ENCODE assay signal across 8 cellular contexts in the genomic region with DNA sequence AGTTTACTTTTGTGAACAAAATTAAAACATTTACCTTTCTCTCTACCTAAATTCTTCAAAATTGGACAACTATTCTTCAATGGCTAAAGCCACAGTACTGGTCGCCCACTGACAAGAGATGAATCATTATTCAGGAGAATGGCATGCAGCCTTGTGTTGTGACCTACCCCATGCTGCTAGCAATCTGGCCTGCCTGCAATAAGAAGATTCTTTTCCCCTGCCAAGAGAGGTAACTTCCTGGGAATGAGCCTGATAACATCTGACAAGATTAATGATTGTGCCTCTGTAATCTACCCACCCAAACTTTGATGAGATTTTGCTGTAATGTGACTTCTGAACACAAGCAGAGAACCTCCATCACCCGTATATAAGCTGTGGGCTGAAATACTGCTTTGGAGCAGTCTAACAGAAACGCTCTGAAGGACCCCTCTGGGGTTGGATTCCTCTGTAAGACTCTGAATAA. TPM values are rescaled to one million over a fixed set of nuclear protein-coding genes. Genes with fewer than 3 reads are reported as not detected.
DNase-seq lines count a peak whose midpoint lies in the region; ATAC-seq lines count a peak whose summit lies in the region.

No MANE protein-coding gene starts in this region.

- in situ Hi-C loops in HAP-1 (cut with MboI; ENCODE audit: low sequenced_read_pairs), result no loop called here

- H3K4me2 ChIP-seq in neuronal stem cell (ENCODE audit: insufficient read depth, low read length, poor library complexity, severe bottlenecking), result no peak overlapping the region

- H3K9ac ChIP-seq in neuronal stem cell (ENCODE audit: low read depth, low read length, poor library complexity), result no peak overlapping the region

- H2AK5ac ChIP-seq in neuronal stem cell (ENCODE audit: low read depth, low read length), result no peak overlapping the region

- no peak overlapping the region for H2BK120ac ChIP-seq in neuronal stem cell (ENCODE audit: low read depth, low read length)

- H3K27ac ChIP-seq in ectodermal cell (ENCODE audit: insufficient read depth, low read depth, low read length, poor library complexity, severe bottlenecking) (peak overlapping the region; percentile 79), neuronal stem cell (replicated peaks; ENCODE audit: low read length) (peak overlapping the region; percentile 44)

- no peaks in the 10 kb centered on the region for H3K36me3 ChIP-seq in ectodermal cell (ENCODE audit: control insufficient read depth, insufficient read depth, low read length)
- H3K36me3 ChIP-seq in neuronal stem cell (replicated peaks in 1 of 2; ENCODE audit: control insufficient read depth in 2 of 2, insufficient read depth in 2 of 2, low read length in 2 of 2), result no peaks in the 10 kb centered on the region
- H3K36me3 ChIP-seq in HAP-1 (replicated peaks), result no peaks in the 10 kb centered on the region

- H3K79me1 ChIP-seq in neuronal stem cell (ENCODE audit: low read depth, low read length), result no peaks in the 10 kb centered on the region

- H3K4ac ChIP-seq in neuronal stem cell (ENCODE audit: low read length), result no peak overlapping the region

- ATAC-seq in GM19395 (IDR thresholded peaks at IDR 0.05; ENCODE audit: unreplicated experiment), result no peak

- no peak overlapping the region for H3K14ac ChIP-seq in neuronal stem cell (ENCODE audit: low read length)

- H2BK5ac ChIP-seq in neuronal stem cell (ENCODE audit: low read length), result no peak overlapping the region

- H3K23ac ChIP-seq in neuronal stem cell (ENCODE audit: low read depth, low read length, poor library complexity), result no peak overlapping the region

- H3K4me3 ChIP-seq in ectodermal cell (ENCODE audit: insufficient read depth, low read depth, low read length) (no peak overlapping the region), neuronal stem cell (ENCODE audit: low read length in 2 of 2) (no peak overlapping the region), HAP-1 (no peak overlapping the region)

- H2BK12ac ChIP-seq in neuronal stem cell (ENCODE audit: low read length), result no peak overlapping the region

- 30% methylated on average over 3 of the region's 3 CpGs for WGBS in ectodermal cell, 2 experiments
- no CpG with 5 or more reads among the region's 3 CpGs for WGBS in neuronal stem cell (ENCODE audit: extremely low coverage in 2 of 2, insufficient read length in 2 of 2, insufficient replicate concordance in 1 of 2), 2 donors

- H3K9me3 ChIP-seq in ectodermal cell (ENCODE audit: control insufficient read depth, low read length) (no peaks in the 10 kb centered on the region), neuronal stem cell (replicated peaks in 1 of 2; ENCODE audit: control insufficient read depth in 2 of 2, insufficient read depth in 1 of 2, low read depth in 1 of 2, low read length in 2 of 2) (no peaks in the 10 kb centered on the region), HAP-1 (no peaks in the 10 kb centered on the region)

- H3K4me1 ChIP-seq in ectodermal cell (ENCODE audit: control insufficient read depth, insufficient read depth, low read length) (peaks cover 16% of the 10 kb centered on the region), neuronal stem cell (ENCODE audit: control insufficient read depth in 2 of 2, insufficient read depth in 1 of 2, low read depth in 1 of 2, low read length in 2 of 2) (peaks cover 6 to 8% of the 10 kb centered on the region in 2 donors), HAP-1 (no peaks in the 10 kb centered on the region)

- H2AFZ ChIP-seq in neuronal stem cell (ENCODE audit: low read length), result peak overlapping the region; percentile 35

- H4K91ac ChIP-seq in neuronal stem cell (ENCODE audit: low read depth, low read length, poor library complexity), result no peak overlapping the region

- H3K27me3 ChIP-seq in ectodermal cell (ENCODE audit: control insufficient read depth, insufficient read depth, low read length, poor library complexity, severe bottlenecking) (no peaks in the 10 kb centered on the region), neuronal stem cell (ENCODE audit: control insufficient read depth in 3 of 3, insufficient read depth in 3 of 3, low read depth in 1 of 3, low read length in 3 of 3) (no peaks in the 10 kb centered on the region), HAP-1 (ENCODE audit: low read depth) (peaks cover 5% of the 10 kb centered on the region; the same call in 1 of the 2 replicates)

- peak; percentile 88 for DNase-seq in EL
- peak; percentile 74 for DNase-seq in NCI-H82 treated with DMSO at 0.1 percent for 48 hours (lab: John Stamatoyannopoulos, UW; ENCODE audit: unreplicated experiment)
- peak; percentile 30 for DNase-seq in neuronal stem cell (ENCODE audit: low spot score)
- DNase-seq in NCI-H1436 treated with DMSO at 0.1 percent for 48 hours (lab: John Stamatoyannopoulos, UW), result no peak
- no peak for DNase-seq in HAP-1 (ENCODE audit: low spot score in 2 of 2)
- no peak for DNase-seq in activated CD4-positive, alpha-beta T cell treated with anti-CD3 and anti-CD28 coated beads, Interleukin-2, amount 50 U/mL, for 4 hours

- no peak overlapping the region for H2BK15ac ChIP-seq in neuronal stem cell (ENCODE audit: low read length)

- no peak overlapping the region for H3K18ac ChIP-seq in neuronal stem cell (ENCODE audit: low read length)

- H4K8ac ChIP-seq in neuronal stem cell (ENCODE audit: low read depth, low read length), result no peak overlapping the region

RNA-seq across cellular contexts. Expression of a gene that starts 47.0 kb away (rescaled TPM):
- 7.8 TPM for polyA plus RNA-seq in ectodermal cell (2013, experiment 1 of 4)
- polyA plus RNA-seq in ectodermal cell (2013, experiment 2 of 4), result 9.4 TPM
- 8.0 TPM for polyA plus RNA-seq in ectodermal cell (2013, experiment 3 of 4)
- polyA plus RNA-seq in ectodermal cell (2013, experiment 4 of 4), result 7.8 TPM
- 5.0 TPM for polyA plus RNA-seq in neuronal stem cell (2013, experiment 1 of 2)
- polyA plus RNA-seq in neuronal stem cell (2013, experiment 2 of 2), result 5.3 TPM

Comparison
In these comparisons a context has a peak if more than half of its experiments do, and no peak if none do; other contexts are left out.
1. DNase-seq: peak in EL (single experiment), NCI-H82 treated with DMSO at 0.1 percent for 48 hours (single experiment) and neuronal stem cell (single experiment); none in NCI-H1436 treated with DMSO at 0.1 percent for 48 hours (single experiment), HAP-1 (0 of 2) and activated CD4-positive, alpha-beta T cell treated with anti-CD3 and anti-CD28 coated beads, Interleukin-2, amount 50 U/mL, for 4 hours (0 of 2).